Comparison of ENCODE assay signal across 8 cellular contexts in genomic region chr4:82201805-82202636, GRCh38.
DNase-seq lines count a peak whose midpoint lies in the region; ATAC-seq and FAIRE-seq lines count a peak whose summit lies in the region.

No MANE protein-coding gene starts in this region.

- no peak overlapping the region for H3K27ac ChIP-seq in small intestine (ENCODE audit: low read depth in 1 of 2, low read length in 1 of 2)

- no peak for FAIRE-seq in small intestine (lab: Jason Lieb, UNC)

- no peaks in the 10 kb centered on the region for H3K4me1 ChIP-seq in small intestine (ENCODE audit: control insufficient read depth in 2 of 2, insufficient read depth in 1 of 2, low read depth in 1 of 2, low read length in 1 of 2)

- DNase-seq in ELF-1 (ENCODE audit: low read depth, low spot score) (peak; percentile 43), NCI-H748 (lab: John Stamatoyannopoulos, UW; ENCODE audit: unreplicated experiment) (peak; percentile 66), globus pallidus (ENCODE audit: low spot score) (peak; percentile 40), small intestine (peak; percentile 42), cerebellar nuclear complex (lab: John Stamatoyannopoulos, UW) (no peak)
- DNase-seq in activated CD8-positive, alpha-beta memory T cell treated with anti-CD3 and anti-CD28 coated beads, Interleukin-2, amount 50 U/mL, for 48 hours = peak; percentile 59

- H3K9me3 ChIP-seq in small intestine (ENCODE audit: control insufficient read depth, low read depth) = no peaks in the 10 kb centered on the region

- ATAC-seq in HG03280 (IDR thresholded peaks at IDR 0.05; ENCODE audit: unreplicated experiment) (peak; percentile 60), HG03342 (IDR thresholded peaks at IDR 0.05; ENCODE audit: unreplicated experiment) (no peak)

- H3K27me3 ChIP-seq in small intestine (ENCODE audit: control insufficient read depth in 2 of 2, insufficient read depth in 2 of 2, low read length in 2 of 2) = no peaks in the 10 kb centered on the region

- WGBS in small intestine, 3 donors = 59 to 63% (median 60%) methylated on average over 3 of the region's 3 CpGs

- H3K36me3 ChIP-seq in small intestine (ENCODE audit: control insufficient read depth in 2 of 2, insufficient read depth in 2 of 2, low read length in 2 of 2) = no peaks in the 10 kb centered on the region

- no peak overlapping the region for H3K4me3 ChIP-seq in small intestine (ENCODE audit: low read depth in 1 of 2, low read length in 2 of 2)

Comparison
In these comparisons a context has a peak if more than half of its experiments do, and no peak if none do; other contexts are left out.
1. DNase-seq: peak in ELF-1 (single experiment), NCI-H748 (single experiment), activated CD8-positive, alpha-beta memory T cell treated with anti-CD3 and anti-CD28 coated beads, Interleukin-2, amount 50 U/mL, for 48 hours (single experiment), globus pallidus (single experiment) and small intestine (single experiment); none in cerebellar nuclear complex (0 of 2).